1 cellular context compared by ENCODE assay signal in genomic region chr1:10529772-10530171, GRCh38.
TF ChIP-seq lines count a peak whose summit lies in the region.

No MANE protein-coding gene starts in this region.

TF ChIP-seq in K562, 482 proteins besides CTCF, POLR2A, EP300 and RAD21:
- TF ChIP-seq ZNF407 (IDR thresholded peaks at IDR 0.05; ENCODE audit: low read depth): no peak
- TF ChIP-seq ZFX (CRISPR knock-in tag; IDR thresholded peaks at IDR 0.05): no peak
- no peak for TF ChIP-seq GTF2B (IDR thresholded peaks at IDR 0.05; ENCODE audit: extremely low read depth, insufficient read length)
- TF ChIP-seq RFX5 (IDR thresholded peaks at IDR 0.05; ENCODE audit: low read depth, low read length): no peak
- TF ChIP-seq MYNN (IDR thresholded peaks at IDR 0.05): no peak
- no peak for TF ChIP-seq MYNN (CRISPR knock-in tag; IDR thresholded peaks at IDR 0.05)
- TF ChIP-seq MXI1 (IDR thresholded peaks at IDR 0.05; ENCODE audit: low read depth, low read length): no peak
- no peak for TF ChIP-seq SIX5 (IDR thresholded peaks at IDR 0.05; ENCODE audit: borderline replicate concordance in 1 of 2, insufficient read depth in 1 of 2, low read depth in 1 of 2, low read length in 2 of 2)
